In genomic region chr3:69309810-69310209, GRCh38 we compare ENCODE assay signal across 8 cellular contexts.
DNase-seq lines count a peak whose midpoint lies in the region; ATAC-seq and TF ChIP-seq lines count a peak whose summit lies in the region.

No MANE protein-coding gene starts in this region.

- intact Hi-C loops in MCF 10A (cut with micrococcal nuclease), result loop anchor here (1.0 kb wide), 1 partner anchor 115 kb away; no protein-coding TSS in a partner anchor
- intact Hi-C loops in vagina (cut with DNase I), result loop anchor here (10.0 kb wide), 1 partner anchor 155 kb away; no protein-coding TSS in a partner anchor

- TF ChIP-seq CTCF in AG09309 (IDR thresholded peaks at IDR 0.05; ENCODE audit: control insufficient read depth, insufficient read depth, low read depth, low read length, missing control alignments), result peak; percentile 81
- TF ChIP-seq CTCF in MCF 10A (IDR thresholded peaks at IDR 0.05; ENCODE audit: unreplicated experiment), result peak; percentile 22
- no peak for TF ChIP-seq CTCF in vagina (IDR thresholded peaks at IDR 0.05)

- no peaks in the 10 kb centered on the region for H3K27me3 ChIP-seq in vagina

- no peak overlapping the region for H3K4me3 ChIP-seq in AG09309 (ENCODE audit: control insufficient read depth, low read depth, low read length)
- H3K4me3 ChIP-seq in vagina, result no peak overlapping the region

- H3K27ac ChIP-seq in vagina, result no peak overlapping the region

- H3K4me1 Mint-ChIP-seq in MCF 10A (ENCODE audit: insufficient read depth, unreplicated experiment), result peaks cover 16% of the 10 kb centered on the region

- TF ChIP-seq POLR2A in vagina (IDR thresholded peaks at IDR 0.05), result no peak

- H3K9me3 Mint-ChIP-seq in MCF 10A (ENCODE audit: unreplicated experiment), result no peaks in the 10 kb centered on the region

- BruUV-seq in MCF 10A (replicated peaks; lab: Mats Ljungman, UMichigan), result no TSS peak

- POLR2A ChIA-PET in MCF 10A (lab: Yijun Ruan, JAX), result interaction anchor here (0.6 to 1.9 kb wide), 4 partner anchors 63 to 109 kb away, joined by 3 to 4 read pairs (median 4); no protein-coding TSS in a partner anchor

- H3K27me3 Mint-ChIP-seq in MCF 10A (ENCODE audit: insufficient read depth, unreplicated experiment), result no peaks in the 10 kb centered on the region

- H3K27ac Mint-ChIP-seq in MCF 10A (ENCODE audit: low read depth, unreplicated experiment), result no peak overlapping the region

- peak; percentile 74 for ATAC-seq in left lobe of liver
- no peak for ATAC-seq in HG03520 (IDR thresholded peaks at IDR 0.05; ENCODE audit: unreplicated experiment)
- no peak for ATAC-seq in GM21737 (IDR thresholded peaks at IDR 0.05; ENCODE audit: unreplicated experiment)

- H3K36me3 Mint-ChIP-seq in MCF 10A (ENCODE audit: insufficient read depth, unreplicated experiment), result peaks cover 37% of the 10 kb centered on the region

- no peak overlapping the region for H3K4me3 Mint-ChIP-seq in MCF 10A (ENCODE audit: unreplicated experiment)

- DNase-seq in AG09309 (ENCODE audit: low read depth) (peak; percentile 32), HS-27A (ENCODE audit: low read depth) (peak; percentile 9), MCF 10A (ENCODE audit: unreplicated experiment) (peak; percentile 36), left lobe of liver (ENCODE audit: low spot score) (no peak), GF-D8 (lab: John Stamatoyannopoulos, UW) (no peak), vagina (ENCODE audit: extremely low spot score in 2 of 2) (no peak)

- no peaks in the 10 kb centered on the region for H3K9me3 ChIP-seq in vagina

- CTCF ChIA-PET in MCF 10A (lab: Yijun Ruan, JAX), result interaction anchor here (0.5 to 10.6 kb wide), 21 partner anchors 12 to 363 kb away, joined by 3 to 332 read pairs (median 4); no protein-coding TSS in a partner anchor

- no peaks in the 10 kb centered on the region for H3K36me3 ChIP-seq in vagina

- no peaks in the 10 kb centered on the region for H3K4me1 ChIP-seq in vagina

Comparison
In these comparisons a context has a peak if more than half of its experiments do, and no peak if none do; other contexts are left out.
1. DNase-seq: peak in AG09309 (single experiment), HS-27A (single experiment) and MCF 10A (single experiment); none in left lobe of liver (single experiment), GF-D8 (single experiment) and vagina (0 of 2).
2. CTCF ChIP-seq: peak in AG09309 (single experiment) and MCF 10A (single experiment); none in vagina (0 of 3).